ENCODE assay signal across 8 cellular contexts in genomic region chr14:23588884-23589598, GRCh38. TPM values are rescaled to one million over a fixed set of nuclear protein-coding genes. Genes with fewer than 3 reads are reported as not detected.
DNase-seq lines count a peak whose midpoint lies in the region; ATAC-seq, FAIRE-seq and TF ChIP-seq lines count a peak whose summit lies in the region.

No MANE protein-coding gene starts in this region.

- H3K27me3 Mint-ChIP-seq in activated naive CD8-positive, alpha-beta T cell treated with anti-CD3 and anti-CD28 coated beads, Interleukin-2, amount 10 ng/mL, durations not matched to agents 7 days and 5 days, result peaks cover 10% of the 10 kb centered on the region
- peaks cover 14% of the 10 kb centered on the region for H3K27me3 Mint-ChIP-seq in progenitor cell of endocrine pancreas

- H3K4me3 Mint-ChIP-seq in activated naive CD8-positive, alpha-beta T cell treated with anti-CD3 and anti-CD28 coated beads, Interleukin-2, amount 10 ng/mL, durations not matched to agents 7 days and 5 days, result no peak overlapping the region
- no peak overlapping the region for H3K4me3 Mint-ChIP-seq in progenitor cell of endocrine pancreas (ENCODE audit: low read depth)

- ATAC-seq in HG02840 (IDR thresholded peaks at IDR 0.05; ENCODE audit: low FRiP score, unreplicated experiment), result peak; percentile 90
- peak; percentile 99 for ATAC-seq in activated naive CD8-positive, alpha-beta T cell treated with anti-CD3 and anti-CD28 coated beads, Interleukin-2, amount 10 ng/mL, durations not matched to agents 7 days and 5 days (ENCODE audit: low read depth)
- peak; percentile 83 for ATAC-seq in Right ventricle myocardium inferior

- no peaks in the 10 kb centered on the region for H3K27me3 ChIP-seq in uterus

- H3K4me1 Mint-ChIP-seq in activated naive CD8-positive, alpha-beta T cell treated with anti-CD3 and anti-CD28 coated beads, Interleukin-2, amount 10 ng/mL, durations not matched to agents 7 days and 5 days, result peaks cover 4% of the 10 kb centered on the region
- no peaks in the 10 kb centered on the region for H3K4me1 Mint-ChIP-seq in progenitor cell of endocrine pancreas (ENCODE audit: low read depth)

- no peaks in the 10 kb centered on the region for H3K36me3 Mint-ChIP-seq in activated naive CD8-positive, alpha-beta T cell treated with anti-CD3 and anti-CD28 coated beads, Interleukin-2, amount 10 ng/mL, durations not matched to agents 7 days and 5 days
- H3K36me3 Mint-ChIP-seq in progenitor cell of endocrine pancreas (ENCODE audit: insufficient read depth), result no peaks in the 10 kb centered on the region

- no peak overlapping the region for H3K4me3 ChIP-seq in uterus

- no peaks in the 10 kb centered on the region for H3K36me3 ChIP-seq in uterus

- peak; percentile 76 for DNase-seq in GM12892 (ENCODE audit: insufficient read length)
- peak; percentile 65 to 93 (median 77) for DNase-seq in NCI-H1417 (lab: John Stamatoyannopoulos, UW)
- DNase-seq in SKM-1 treated with dmso at 0.1 percent for 144 hours (lab: John Stamatoyannopoulos, UW; ENCODE audit: unreplicated experiment), result peak; percentile 60
- peak; percentile 83 for DNase-seq in activated naive CD8-positive, alpha-beta T cell treated with anti-CD3 and anti-CD28 coated beads, Interleukin-2, amount 10 ng/mL, durations not matched to agents 7 days and 5 days
- DNase-seq in Right ventricle myocardium inferior (ENCODE audit: missing footprints), result peak; percentile 91
- peak; percentile 67 for DNase-seq in progenitor cell of endocrine pancreas (ENCODE audit: low spot score, unreplicated experiment)
- peak; percentile 81 to 88 for DNase-seq in uterus

- no peaks in the 10 kb centered on the region for H3K9me3 Mint-ChIP-seq in activated naive CD8-positive, alpha-beta T cell treated with anti-CD3 and anti-CD28 coated beads, Interleukin-2, amount 10 ng/mL, durations not matched to agents 7 days and 5 days
- peaks cover 11% of the 10 kb centered on the region for H3K9me3 Mint-ChIP-seq in progenitor cell of endocrine pancreas (ENCODE audit: low read depth)

- no peak overlapping the region for H3K27ac ChIP-seq in uterus

- intact Hi-C loops in Right ventricle myocardium inferior (cut with DNase I), result loop anchor here (1.0 to 2.0 kb wide), 2 partner anchors 44 to 340 kb away; no protein-coding TSS in a partner anchor
- intact Hi-C loops in uterus (cut with DNase I; ENCODE audit: low total_unique reads), result no loop called here

- H3K9me3 ChIP-seq in uterus, result no peaks in the 10 kb centered on the region

- H3K27ac Mint-ChIP-seq in activated naive CD8-positive, alpha-beta T cell treated with anti-CD3 and anti-CD28 coated beads, Interleukin-2, amount 10 ng/mL, durations not matched to agents 7 days and 5 days, result no peak overlapping the region
- no peak overlapping the region for H3K27ac Mint-ChIP-seq in progenitor cell of endocrine pancreas

- peak; percentile 98 for FAIRE-seq in GM12892 (lab: Jason Lieb, UNC)

- peak; percentile 75 for TF ChIP-seq CTCF in progenitor cell of endocrine pancreas (IDR thresholded peaks at IDR 0.05; ENCODE audit: unreplicated experiment)
- TF ChIP-seq CTCF in uterus (IDR thresholded peaks at IDR 0.05), result peak; percentile 61 to 78 (median 68)

- POLR2A ChIA-PET in activated naive CD8-positive, alpha-beta T cell treated with anti-CD3 and anti-CD28 coated beads, Interleukin-2, amount 10 ng/mL, durations not matched to agents 7 days and 5 days (lab: Charles Lee), result interaction anchor here (0.6 to 1.1 kb wide), 5 partner anchors 10 to 364 kb away, joined by 3 to 4 read pairs (median 3); partner anchors contain the start of genes AP1G2 and DHRS4

- peaks cover 0 to 4% of the 10 kb centered on the region in 2 donors for H3K4me1 ChIP-seq in uterus

- TF ChIP-seq POLR2A in GM12892 (IDR thresholded peaks at IDR 0.05; ENCODE audit: low read depth, low read length) (no peak), uterus (IDR thresholded peaks at IDR 0.05) (no peak)

RNA-seq across cellular contexts. Expression of gene JPH4, which starts 10.5 kb away (rescaled TPM):
- polyA plus RNA-seq in GM12892 (2012; ENCODE audit: missing spikeins), result 6.9 TPM
- not detected for total RNA-seq in activated naive CD8-positive, alpha-beta T cell treated with anti-CD3 and anti-CD28 coated beads, Interleukin-2, amount 10 ng/mL, durations not matched to agents 7 days and 5 days
- total RNA-seq in Right ventricle myocardium inferior (0.24 TPM), progenitor cell of endocrine pancreas (not detected in 2 replicates), uterus (10 to 100 TPM in 2 of 4 donors, 1 to 10 TPM in 2; 2.4 to 49.2 (median 19.9) TPM)

RNA-seq across cellular contexts. Expression of gene AP1G2, which starts 21.4 kb away (rescaled TPM):
- 84.2 TPM for polyA plus RNA-seq in GM12892 (2012; ENCODE audit: missing spikeins)
- 100 to 1,000 TPM; 335 to 389 TPM for total RNA-seq in activated naive CD8-positive, alpha-beta T cell treated with anti-CD3 and anti-CD28 coated beads, Interleukin-2, amount 10 ng/mL, durations not matched to agents 7 days and 5 days
- total RNA-seq in Right ventricle myocardium inferior, result 15.5 TPM
- total RNA-seq in progenitor cell of endocrine pancreas, result 262 and 268 TPM in 2 replicates
- 10 to 100 TPM; 38.9 to 98.8 (median 68.8) TPM for total RNA-seq in uterus

RNA-seq across cellular contexts. Expression of gene THTPA, which starts 33.0 kb away (rescaled TPM):
- 8.4 TPM for polyA plus RNA-seq in GM12892 (2012; ENCODE audit: missing spikeins)
- 10 to 100 TPM; 14.2 to 19.2 TPM for total RNA-seq in activated naive CD8-positive, alpha-beta T cell treated with anti-CD3 and anti-CD28 coated beads, Interleukin-2, amount 10 ng/mL, durations not matched to agents 7 days and 5 days
- 16.0 TPM for total RNA-seq in Right ventricle myocardium inferior
- total RNA-seq in progenitor cell of endocrine pancreas, result 17.3 and 20.6 TPM in 2 replicates
- total RNA-seq in uterus, result 10 to 100 TPM in 3 of 4 donors, 1 to 10 TPM in 1; 6.4 to 16.8 (median 15.2) TPM

RNA-seq across cellular contexts. Expression of gene ZFHX2, which starts 37.5 kb away (rescaled TPM):
- 0.93 TPM for polyA plus RNA-seq in GM12892 (2012; ENCODE audit: missing spikeins)
- total RNA-seq in activated naive CD8-positive, alpha-beta T cell treated with anti-CD3 and anti-CD28 coated beads, Interleukin-2, amount 10 ng/mL, durations not matched to agents 7 days and 5 days, result 1 to 10 TPM in 1 of 2 experiments, under 1 TPM in 1; 0.75 to 1.4 TPM
- total RNA-seq in Right ventricle myocardium inferior (0.60 TPM), progenitor cell of endocrine pancreas (13.6 and 16.4 TPM in 2 replicates), uterus (1 to 10 TPM in 1 of 4 donors, under 1 TPM in 1, not detected in 2; 0.35 to 1.7 TPM)

RNA-seq across cellular contexts. Expression of gene DHRS2, which starts 47.1 kb away (rescaled TPM):
- polyA plus RNA-seq in GM12892 (2012; ENCODE audit: missing spikeins), result 0.91 TPM
- under 1 TPM in 1 of 2 experiments, not detected in 1; 0.17 TPM for total RNA-seq in activated naive CD8-positive, alpha-beta T cell treated with anti-CD3 and anti-CD28 coated beads, Interleukin-2, amount 10 ng/mL, durations not matched to agents 7 days and 5 days
- total RNA-seq in Right ventricle myocardium inferior (not detected), progenitor cell of endocrine pancreas (0.77 and 0.89 TPM in 2 replicates), uterus (under 1 TPM in 2 of 4 donors, not detected in 2; 0.28 to 0.37 TPM)
